In the genomic region with DNA sequence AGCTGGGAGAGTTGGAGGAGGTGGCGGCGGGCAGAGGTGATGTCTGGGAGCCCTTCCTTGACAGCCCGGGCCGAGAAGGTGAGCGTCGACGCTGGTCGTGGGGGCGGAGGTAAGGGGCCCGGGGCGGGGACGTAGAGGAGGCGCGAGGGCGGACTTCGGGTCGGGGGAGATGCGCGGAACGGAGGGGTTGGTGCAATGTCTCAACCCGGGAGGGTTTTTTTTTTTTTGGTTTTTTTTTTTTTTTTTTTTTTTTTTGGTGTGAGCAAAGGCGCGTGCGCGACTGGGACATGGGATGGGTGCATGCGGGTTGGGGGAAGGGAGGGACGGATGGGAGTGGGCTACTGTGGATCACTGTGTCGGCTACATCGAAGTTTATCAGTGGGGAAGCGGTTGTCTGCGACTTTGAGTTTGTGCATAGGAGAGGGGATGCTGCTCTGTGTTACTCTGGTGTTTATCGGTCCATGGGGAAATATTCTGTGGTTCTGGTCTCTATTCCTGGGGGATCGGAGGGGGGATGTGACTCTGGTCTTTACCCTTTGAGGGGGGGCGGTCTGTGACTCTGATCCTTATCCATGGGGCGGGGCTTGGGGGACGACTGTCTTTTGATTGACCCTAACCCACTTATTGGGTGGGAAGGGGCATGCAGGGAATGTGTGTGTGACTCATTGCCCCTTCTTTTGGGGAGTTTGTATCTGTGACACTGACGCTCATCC, we compare ENCODE assay signal across 8 cellular contexts. TPM values are rescaled to one million over a fixed set of nuclear protein-coding genes. Genes with fewer than 3 reads are reported as not detected.
DNase-seq lines count a peak whose midpoint lies in the region; ATAC-seq and TF ChIP-seq lines count a peak whose summit lies in the region.

No MANE protein-coding gene starts in this region.

- H3K36me3 Mint-ChIP-seq in T-helper 2 cell treated with Interferon-gamma antibody and Interleukin-4, amounts not matched to agents 5 μg/mL and 100 μg/mL, for 36 hours (ENCODE audit: low read depth) = peaks cover 41% of the 10 kb centered on the region

- WGBS in esophagus squamous epithelium, 2 donors = 0 to 40% methylated on average over 2 to 31 of the region's 37 CpGs

- peak; percentile 28 for ATAC-seq in HG03025 (IDR thresholded peaks at IDR 0.05; ENCODE audit: low FRiP score, unreplicated experiment)

- H3K4me3 ChIP-seq in esophagus squamous epithelium = peak overlapping the region; percentile 69 to 78 (median 70)
- peak overlapping the region; percentile 95 for H3K4me3 ChIP-seq in neuron (ENCODE audit: low read length)

- H3K36me3 ChIP-seq in esophagus squamous epithelium (peaks cover 0 to 15% (median 0%) of the 10 kb centered on the region in 3 donors), neuron (ENCODE audit: insufficient read depth, low read length) (peaks cover 20% of the 10 kb centered on the region)

- TF ChIP-seq CTCF in esophagus squamous epithelium (IDR thresholded peaks at IDR 0.05) = no peak

- H3K27me3 ChIP-seq in esophagus squamous epithelium (no peaks in the 10 kb centered on the region), neuron (ENCODE audit: insufficient read depth, low read length) (peaks cover 5% of the 10 kb centered on the region)

- H3K9me3 ChIP-seq in esophagus squamous epithelium (no peaks in the 10 kb centered on the region), neuron (ENCODE audit: low read length) (peaks cover 6% of the 10 kb centered on the region)

- H3K4me3 Mint-ChIP-seq in T-helper 2 cell treated with Interferon-gamma antibody and Interleukin-4, amounts not matched to agents 5 μg/mL and 100 μg/mL, for 36 hours = peak overlapping the region; percentile 98

- intact Hi-C loops in esophagus squamous epithelium (cut with DNase I) = no loop called here

- H3K27ac ChIP-seq in esophagus squamous epithelium = peak overlapping the region; percentile 92 to 97 (median 96)

- peak overlapping the region; percentile 99 for H3K27ac Mint-ChIP-seq in T-helper 2 cell treated with Interferon-gamma antibody and Interleukin-4, amounts not matched to agents 5 μg/mL and 100 μg/mL, for 36 hours

- H3K4me1 ChIP-seq in esophagus squamous epithelium (peaks cover 0 to 35% (median 19%) of the 10 kb centered on the region in 3 donors), neuron (ENCODE audit: insufficient read depth, low read length) (peaks cover 20% of the 10 kb centered on the region)

- H3K9me3 Mint-ChIP-seq in T-helper 2 cell treated with Interferon-gamma antibody and Interleukin-4, amounts not matched to agents 5 μg/mL and 100 μg/mL, for 36 hours = no peaks in the 10 kb centered on the region

- H3K4me1 Mint-ChIP-seq in T-helper 2 cell treated with Interferon-gamma antibody and Interleukin-4, amounts not matched to agents 5 μg/mL and 100 μg/mL, for 36 hours (ENCODE audit: low read depth) = peaks cover 18% of the 10 kb centered on the region

- TF ChIP-seq POLR2A in esophagus squamous epithelium (IDR thresholded peaks at IDR 0.05) = no peak

- DNase-seq in activated T-cell treated with anti-CD3 and anti-CD28 coated beads for 4 hours (peak; percentile 5), esophagus squamous epithelium (lab: John Stamatoyannopoulos, UW) (no peak), AML-193 (lab: John Stamatoyannopoulos, UW) (no peak)
- no peak for DNase-seq in activated T-cell treated with anti-CD3 and anti-CD28 coated beads, Interleukin-2, amount 50 U/mL, for 1 hour
- no peak for DNase-seq in T-helper 2 cell treated with Interferon-gamma antibody and Interleukin-4, amounts not matched to agents 5 μg/mL and 100 μg/mL, for 36 hours (ENCODE audit: low spot score)
- no peak for DNase-seq in activated effector memory CD4-positive, alpha-beta T cell treated with Interleukin-2 at 50 U/mL for 16 hours

- no peaks in the 10 kb centered on the region for H3K27me3 Mint-ChIP-seq in T-helper 2 cell treated with Interferon-gamma antibody and Interleukin-4, amounts not matched to agents 5 μg/mL and 100 μg/mL, for 36 hours (ENCODE audit: low read depth)

- H2AFZ ChIP-seq in neuron (ENCODE audit: low read depth, low read length) = no peak overlapping the region

RNA-seq across cellular contexts. Expression of gene RBM10, which starts 0.5 kb away (rescaled TPM):
- total RNA-seq in esophagus squamous epithelium = 10 to 100 TPM; 28.1 to 35.6 (median 28.6) TPM

RNA-seq across cellular contexts. Expression of gene NDUFB11, which starts 1.1 kb away (rescaled TPM):
- 10 to 100 TPM; 41.4 to 74.6 (median 59.8) TPM for total RNA-seq in esophagus squamous epithelium

RNA-seq across cellular contexts. Expression of gene UBA1, which starts 48.1 kb away (rescaled TPM):
- total RNA-seq in esophagus squamous epithelium = 100 to 1,000 TPM; 126 to 238 (median 153) TPM
